ENCODE assay signal across 9 cellular contexts in the genomic region with DNA sequence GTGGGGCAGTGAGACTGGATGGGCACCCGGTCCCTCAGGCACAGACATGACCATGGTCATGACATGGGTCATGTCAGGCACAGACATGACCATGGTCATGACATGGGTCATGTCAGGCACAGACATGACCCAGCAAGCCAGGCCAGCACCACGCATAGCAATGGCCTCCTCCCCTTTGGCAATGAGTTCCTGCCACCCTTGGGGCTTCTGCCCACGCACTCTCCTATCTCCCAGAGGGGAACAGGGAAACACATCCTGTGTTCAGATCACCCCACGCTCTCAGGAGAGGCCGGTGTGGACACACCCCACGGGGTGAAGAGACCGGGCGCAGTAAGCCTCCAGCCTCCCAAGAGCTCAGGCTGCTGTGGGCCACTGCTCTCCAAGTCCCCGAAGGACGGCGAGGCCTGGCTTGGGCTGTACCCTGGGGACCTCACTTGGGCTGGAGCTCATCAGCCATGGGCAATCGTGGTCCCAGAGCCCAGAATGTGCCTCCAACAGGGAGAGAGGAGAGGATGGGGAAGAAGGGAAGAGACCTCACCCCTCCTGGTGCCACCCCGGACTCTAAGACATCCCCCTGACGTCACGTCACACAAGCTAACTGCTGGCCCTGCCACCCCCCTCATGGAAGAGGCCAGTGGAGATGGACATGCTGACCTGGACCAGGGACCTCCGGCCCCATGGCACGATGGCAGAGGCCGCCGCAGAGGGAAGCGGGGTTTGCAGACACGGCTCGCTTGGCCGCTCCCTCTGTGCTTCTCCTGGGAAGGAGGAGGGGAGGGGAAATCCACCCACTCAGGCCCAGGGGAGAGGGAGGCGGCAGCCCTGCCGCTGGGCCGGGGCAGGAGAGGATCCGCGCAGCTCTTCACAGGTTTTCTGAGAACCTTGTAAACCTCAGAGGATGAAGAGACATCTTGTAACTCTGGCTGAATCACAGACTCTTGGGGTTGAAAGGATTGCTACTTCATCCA.
DNase-seq lines count a peak whose midpoint lies in the region; ATAC-seq, FAIRE-seq and TF ChIP-seq lines count a peak whose summit lies in the region.
"Had no signal": no experiment of that assay in that cellular context is flagged by ENCODE, and none has a peak within 500 bp of the region (broad histone marks: within the 10 kb centered on the region; RNA-seq: fewer than 3 reads in every experiment).

No MANE protein-coding gene starts in this region.

- ATAC-seq in GM21529 (IDR thresholded peaks at IDR 0.05; ENCODE audit: unreplicated experiment) (peak; percentile 26), GM12878 (peak; percentile 42)

- 11% methylated on average over 27 of the region's 28 CpGs for WGBS in GM12878 (ENCODE audit: insufficient coverage, insufficient replicate concordance, low lambda C conversion rate, missing lambda C conversion rate)
- WGBS in spleen, 5 donors, result 25 to 53% (median 45%) methylated on average over 20 to 28 of the region's 28 CpGs

- no peak for TF ChIP-seq POLR2A in GM12878 (IDR thresholded peaks at IDR 0.05; ENCODE audit: low read depth, low read length)
- no peak for TF ChIP-seq POLR2A in spleen (IDR thresholded peaks at IDR 0.05)

- POLR2A ChIA-PET in GM12878 (lab: Charles Lee), result interaction anchor here (0.6 to 1.3 kb wide), 2 partner anchors 12 to 558 kb away, joined by 3 to 7 read pairs; no protein-coding TSS in a partner anchor

- BruUV-seq in GM12878 (replicated peaks; lab: Mats Ljungman, UMichigan), result TSS peak; percentile 91

- peak; percentile 38 for FAIRE-seq in GM12878 (lab: Jason Lieb, UNC)

- no peaks in the 10 kb centered on the region for H3K79me2 ChIP-seq in Karpas-422 (ENCODE audit: low read length)
- H3K79me2 ChIP-seq in GM12878 (ENCODE audit: control insufficient read depth, insufficient read depth, low read length), result peaks cover 18% of the 10 kb centered on the region

- DNase-seq in GM06990 (ENCODE audit: extremely low read depth, insufficient read length) (peak; percentile 37), Karpas-422 (peak; percentile 42), GM12878 (ENCODE audit: low read depth, low spot score) (no peak), spleen (peak; percentile 85), AG08396 (ENCODE audit: low spot score) (no peak), NCI-H1048 (lab: John Stamatoyannopoulos, UW) (no peak), HAP-1 (ENCODE audit: low spot score in 2 of 2) (no peak)

- H3K27ac ChIP-seq in Karpas-422 (ENCODE audit: low read length), result no peak overlapping the region
- peak overlapping the region; percentile 71 for H3K27ac ChIP-seq in GM12878 (ENCODE audit: control insufficient read depth, insufficient read depth)
- peak overlapping the region; percentile 77 to 97 (median 86) for H3K27ac ChIP-seq in spleen

- in situ Hi-C loops in GM12878 (cut with MboI), result no loop called here
- in situ Hi-C loops in HAP-1 (cut with MboI; ENCODE audit: low sequenced_read_pairs), result no loop called here

- H3K27me3 ChIP-seq in GM06990 (replicated peaks; ENCODE audit: control insufficient read depth, insufficient read depth, low read length) (no peaks in the 10 kb centered on the region), Karpas-422 (ENCODE audit: low read length) (no peaks in the 10 kb centered on the region), GM12878 (replicated peaks in 1 of 2; ENCODE audit: control insufficient read depth in 2 of 2, insufficient read depth in 2 of 2, low read length in 1 of 2) (no peaks in the 10 kb centered on the region), spleen (replicated peaks in 1 of 7) (no peaks in the 10 kb centered on the region), HAP-1 (ENCODE audit: low read depth) (no peaks in the 10 kb centered on the region)
- H3K27me3 ChIP-seq: body of pancreas had no signal

- RAD21 ChIA-PET in GM12878 (lab: Charles Lee; ENCODE audit: unreplicated experiment), result interaction anchor here (1.0 kb wide), 1 partner anchor 160 kb away, joined by 3 read pairs; no protein-coding TSS in a partner anchor

- no peaks in the 10 kb centered on the region for H3K9me2 ChIP-seq in Karpas-422 (replicated peaks; ENCODE audit: insufficient read depth, low read length)

- CTCF ChIA-PET in GM12878 (lab: Yijun Ruan, JAX), result interaction anchor here (0.6 to 1.4 kb wide), 2 partner anchors 12 to 220 kb away, joined by 4 read pairs; no protein-coding TSS in a partner anchor

- H3K4me1 ChIP-seq in Karpas-422 (ENCODE audit: low read length) (peaks cover 16% of the 10 kb centered on the region), GM12878 (ENCODE audit: control insufficient read depth, insufficient read depth, low read length) (peaks cover 24% of the 10 kb centered on the region), spleen (peaks cover 14 to 93% (median 57%) of the 10 kb centered on the region in 6 donors), HAP-1 (peaks cover 12% of the 10 kb centered on the region)
- H3K4me1 ChIP-seq: body of pancreas had no signal

- TF ChIP-seq CTCF in GM06990 (IDR thresholded peaks at IDR 0.05; ENCODE audit: insufficient read depth, low read length, poor library complexity, severe bottlenecking) (no peak), GM12878 (IDR thresholded peaks at IDR 0.05 in 2 of 3, conservative IDR thresholded peaks at IDR 0.05 in 1 of 3; ENCODE audit: control insufficient read depth in 2 of 3, extremely low read depth in 1 of 3, insufficient read depth in 1 of 3, low read depth in 3 of 3, low read length in 3 of 3) (no peak), spleen (IDR thresholded peaks at IDR 0.05 in 8 of 11, conservative IDR thresholded peaks at IDR 0.05 in 3 of 11) (no peak)

- H3K4me2 ChIP-seq in Karpas-422 (ENCODE audit: low read depth, low read length, poor library complexity, severe bottlenecking) (peak overlapping the region; percentile 40), GM12878 (ENCODE audit: control insufficient read depth, insufficient read depth) (peak overlapping the region; percentile 80)

- SMC1A ChIA-PET in GM12878 (lab: Charles Lee; ENCODE audit: uncharacterized antibody, unreplicated experiment), result interaction anchor here (0.9 to 1.2 kb wide), 3 partner anchors 13 to 227 kb away, joined by 3 to 5 read pairs (median 3); no protein-coding TSS in a partner anchor

- H4K20me1 ChIP-seq in Karpas-422 (ENCODE audit: insufficient read depth, low read depth, low read length), result no peaks in the 10 kb centered on the region
- no peaks in the 10 kb centered on the region for H4K20me1 ChIP-seq in GM12878 (ENCODE audit: control insufficient read depth, insufficient read depth)

- H3K4me3 ChIP-seq in GM06990 (replicated peaks; ENCODE audit: low read depth, low read length) (peak overlapping the region; percentile 67), Karpas-422 (ENCODE audit: low read length) (peak overlapping the region; percentile 36; the same call in 1 of the 2 replicates), GM12878 (peak overlapping the region; percentile 56), spleen (peak overlapping the region; percentile 21 to 80 (median 50)), HAP-1 (no peak overlapping the region)
- H3K4me3 ChIP-seq: body of pancreas had no signal

- no peak overlapping the region for H2AFZ ChIP-seq in Karpas-422 (ENCODE audit: low read length)
- H2AFZ ChIP-seq in GM12878 (ENCODE audit: control insufficient read depth, low read depth, low read length), result peak overlapping the region; percentile 3

- H3K36me3 ChIP-seq in GM06990 (ENCODE audit: control insufficient read depth, insufficient read depth, low read length), result peaks cover 14% of the 10 kb centered on the region
- no peaks in the 10 kb centered on the region for H3K36me3 ChIP-seq in Karpas-422 (ENCODE audit: insufficient read depth, low read length)
- peaks cover 0 to 5% of the 10 kb centered on the region in 2 experiments; a peak in 2 of 4 replicates for H3K36me3 ChIP-seq in GM12878 (ENCODE audit: control insufficient read depth in 2 of 2, insufficient read depth in 2 of 2, low read length in 1 of 2)
- H3K36me3 ChIP-seq in spleen, result peaks cover 0 to 25% (median 15%) of the 10 kb centered on the region in 6 donors
- H3K36me3 ChIP-seq in HAP-1 (replicated peaks), result no peaks in the 10 kb centered on the region

- H3K9me3 ChIP-seq in Karpas-422 (ENCODE audit: low read length) (no peaks in the 10 kb centered on the region; the same call in 1 of the 2 replicates), GM12878 (replicated peaks; ENCODE audit: control insufficient read depth, insufficient read depth, low read length) (peaks cover 4% of the 10 kb centered on the region; the same call in 1 of the 3 replicates), spleen (no peaks in the 10 kb centered on the region), HAP-1 (no peaks in the 10 kb centered on the region)
- H3K9me3 ChIP-seq: body of pancreas had no signal

- TF ChIP-seq EP300 in GM12878 (IDR thresholded peaks at IDR 0.05; ENCODE audit: borderline replicate concordance in 1 of 2, control insufficient read depth in 1 of 2, low read depth in 2 of 2, low read length in 2 of 2), result no peak

- peak overlapping the region; percentile 57 for H3K9ac ChIP-seq in Karpas-422 (ENCODE audit: low read length)
- H3K9ac ChIP-seq in GM12878 (ENCODE audit: control insufficient read depth, insufficient read depth, low read length), result peak overlapping the region; percentile 63

- TF ChIP-seq RAD21 in GM12878 (IDR thresholded peaks at IDR 0.05; ENCODE audit: insufficient read depth, low read depth, low read length), result no peak

- intact Hi-C loops in GM12878 (cut with micrococcal nuclease; ENCODE audit: unreplicated experiment), result loop anchor here (2.0 kb wide), 1 partner anchor 13 kb away; no protein-coding TSS in a partner anchor
- intact Hi-C loops in spleen (cut with DNase I; ENCODE audit: low total_unique reads), result no loop called here

TF ChIP-seq in GM12878, 131 proteins besides CTCF, POLR2A, EP300 and RAD21 (continues in another document):
- TF ChIP-seq, protein P1, sequence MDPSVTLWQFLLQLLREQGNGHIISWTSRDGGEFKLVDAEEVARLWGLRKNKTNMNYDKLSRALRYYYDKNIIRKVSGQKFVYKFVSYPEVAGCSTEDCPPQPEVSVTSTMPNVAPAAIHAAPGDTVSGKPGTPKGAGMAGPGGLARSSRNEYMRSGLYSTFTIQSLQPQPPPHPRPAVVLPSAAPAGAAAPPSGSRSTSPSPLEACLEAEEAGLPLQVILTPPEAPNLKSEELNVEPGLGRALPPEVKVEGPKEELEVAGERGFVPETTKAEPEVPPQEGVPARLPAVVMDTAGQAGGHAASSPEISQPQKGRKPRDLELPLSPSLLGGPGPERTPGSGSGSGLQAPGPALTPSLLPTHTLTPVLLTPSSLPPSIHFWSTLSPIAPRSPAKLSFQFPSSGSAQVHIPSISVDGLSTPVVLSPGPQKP (IDR thresholded peaks at IDR 0.05; ENCODE audit: low read depth, low read length), result no peak
- TF ChIP-seq BACH1 (IDR thresholded peaks at IDR 0.05; ENCODE audit: borderline replicate concordance), result no peak
- no peak for TF ChIP-seq JUND (IDR thresholded peaks at IDR 0.05; ENCODE audit: low read depth, low read length)
- TF ChIP-seq EED (IDR thresholded peaks at IDR 0.05; ENCODE audit: low read depth), result 0 out of 2 replicates have a peak, but pooled peaks have one; percentile 5
- no peak for TF ChIP-seq SMARCA5 (IDR thresholded peaks at IDR 0.05)
- TF ChIP-seq KDM1A (IDR thresholded peaks at IDR 0.05; ENCODE audit: borderline replicate concordance), result no peak
- 0 out of 2 replicates have a peak, but pooled peaks have one; percentile 3 for TF ChIP-seq LARP7 (IDR thresholded peaks at IDR 0.05)

Comparison
In these comparisons a context has a peak if more than half of its experiments do, and no peak if none do; other contexts are left out.
1. DNase-seq: peak in GM06990 (single experiment), Karpas-422 (single experiment) and spleen (single experiment); none in GM12878 (single experiment), AG08396 (single experiment), NCI-H1048 (single experiment) and HAP-1 (0 of 2).